16 cellular contexts compared by ENCODE assay signal in the genomic region with DNA sequence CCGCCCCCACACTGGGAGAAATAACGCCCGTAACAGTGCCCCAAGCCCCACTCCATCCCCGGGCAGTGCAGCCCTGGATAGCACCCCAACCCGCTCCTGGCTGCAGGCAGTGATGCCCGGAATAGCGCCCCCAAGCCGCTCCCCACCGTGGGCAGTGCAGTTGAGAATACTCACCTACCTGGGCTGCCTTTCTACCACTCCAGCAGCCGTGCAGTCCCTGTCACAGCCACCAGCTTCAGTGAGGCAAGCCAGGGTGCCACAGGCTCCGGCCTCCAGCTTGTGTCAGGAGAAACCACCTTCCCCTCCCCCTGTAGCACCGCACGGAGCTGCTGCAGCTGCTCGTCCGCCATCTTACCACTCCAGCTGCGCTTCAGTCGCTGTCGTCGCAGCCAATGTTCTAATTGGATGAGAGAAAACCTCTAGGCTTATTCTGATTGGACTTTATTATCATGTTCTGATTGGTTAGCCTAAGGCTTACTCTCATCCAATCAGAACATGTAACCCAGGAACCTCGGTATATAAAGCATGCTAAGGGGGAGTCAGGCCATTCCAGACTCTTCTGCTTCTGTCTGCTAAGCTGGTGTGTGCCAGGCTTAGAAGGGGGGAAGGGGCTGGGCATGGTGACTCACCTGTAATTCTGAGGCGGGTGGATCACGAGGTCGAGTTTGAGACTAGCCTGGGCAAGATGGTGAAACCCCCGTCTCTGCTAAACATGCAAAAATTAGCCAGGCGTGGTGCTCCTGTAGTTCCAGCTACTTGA. TPM values are rescaled to one million over a fixed set of nuclear protein-coding genes. Genes with fewer than 3 reads are reported as not detected.
DNase-seq lines count a peak whose midpoint lies in the region; ATAC-seq, FAIRE-seq and TF ChIP-seq lines count a peak whose summit lies in the region.
"Had no signal": no experiment of that assay in that cellular context is flagged by ENCODE, and none has a peak within 500 bp of the region (broad histone marks: within the 10 kb centered on the region; RNA-seq: fewer than 3 reads in every experiment).

No MANE protein-coding gene starts in this region.

- peak; percentile 36; the same call in 1 of the 3 replicates for ATAC-seq in HepG2
- ATAC-seq in activated T-cell treated with anti-CD3 and anti-CD28 coated beads, Interleukin-2, amount 50 U/mL, for 4 hours, result no peak
- ATAC-seq in naive thymus-derived CD4-positive, alpha-beta T cell, result no peak
- ATAC-seq: activated CD8-positive, alpha-beta T cell treated with anti-CD3 and anti-CD28 coated beads for 36 hours; Right ventricle myocardium inferior had no signal

- H3K4me3 ChIP-seq in HepG2 (replicated peaks in 1 of 3; ENCODE audit: insufficient read depth in 1 of 3, low read depth in 2 of 3, low read length in 3 of 3), result no peak overlapping the region
- no peak overlapping the region for H3K4me3 ChIP-seq in naive thymus-derived CD4-positive, alpha-beta T cell (ENCODE audit: low read length)
- H3K4me3 ChIP-seq: BLaER1, transverse colon had no signal

- no peak overlapping the region for H3K4me2 ChIP-seq in HepG2 (ENCODE audit: low read depth, low read length)
- H3K4me2 ChIP-seq: BLaER1, KMS-11 had no signal

- no peaks in the 10 kb centered on the region for H3K9me3 Mint-ChIP-seq in activated T-cell treated with anti-CD3 and anti-CD28 coated beads, Interleukin-2, amount 50 U/mL, for 4 hours
- peaks cover 0 to 2% (median 0%) of the 10 kb centered on the region in 11 donors for H3K9me3 Mint-ChIP-seq in naive thymus-derived CD4-positive, alpha-beta T cell
- H3K9me3 Mint-ChIP-seq: activated CD8-positive, alpha-beta T cell treated with anti-CD3 and anti-CD28 coated beads for 36 hours had no signal

- H3K4me3 Mint-ChIP-seq in activated T-cell treated with anti-CD3 and anti-CD28 coated beads, Interleukin-2, amount 50 U/mL, for 4 hours, result no peak overlapping the region
- H3K4me3 Mint-ChIP-seq in naive thymus-derived CD4-positive, alpha-beta T cell, result no peak overlapping the region
- H3K4me3 Mint-ChIP-seq: activated CD8-positive, alpha-beta T cell treated with anti-CD3 and anti-CD28 coated beads for 36 hours had no signal

- TF ChIP-seq POLR2A in HepG2 (IDR thresholded peaks at IDR 0.05; ENCODE audit: insufficient read depth in 1 of 2, low read depth in 2 of 2, low read length in 2 of 2) (no peak), H54 (IDR thresholded peaks at IDR 0.05; ENCODE audit: low read depth, low read length) (no peak)

- BruUV-seq in HepG2 (replicated peaks; lab: Mats Ljungman, UMichigan), result no TSS peak

- H3K4me1 Mint-ChIP-seq in activated T-cell treated with anti-CD3 and anti-CD28 coated beads, Interleukin-2, amount 50 U/mL, for 4 hours (ENCODE audit: low read depth), result peaks cover 10% of the 10 kb centered on the region
- H3K4me1 Mint-ChIP-seq in naive thymus-derived CD4-positive, alpha-beta T cell, result peaks cover 0 to 4% (median 0%) of the 10 kb centered on the region in 7 donors
- H3K4me1 Mint-ChIP-seq: naive B cell had no signal

- no peak overlapping the region for H3K27ac ChIP-seq in HepG2 (ENCODE audit: extremely low read length, insufficient read depth, low read length)
- no peak overlapping the region for H3K27ac ChIP-seq in naive thymus-derived CD4-positive, alpha-beta T cell (ENCODE audit: low read depth, low read length)
- H3K27ac ChIP-seq: BLaER1, KMS-11, transverse colon had no signal

- in situ Hi-C loops in HepG2 (cut with HindIII; ENCODE audit: extremely low pct_ligation_motif_present, low pct_unique_long_range_greater_than_20kb), result no loop called here

- no peak overlapping the region for H3K27ac Mint-ChIP-seq in naive thymus-derived CD4-positive, alpha-beta T cell
- H3K27ac Mint-ChIP-seq: activated CD8-positive, alpha-beta T cell treated with anti-CD3 and anti-CD28 coated beads for 36 hours; naive B cell had no signal

- no peak for TF ChIP-seq EP300 in HepG2 (IDR thresholded peaks at IDR 0.05; ENCODE audit: low read depth in 2 of 2, low read length in 2 of 2)
- TF ChIP-seq EP300 in HepG2 (CRISPR knock-in tag; IDR thresholded peaks at IDR 0.05; ENCODE audit: borderline replicate concordance), result no peak

- WGBS in HepG2 (ENCODE audit: low lambda C conversion rate), result 77% methylated on average over 18 of the region's 25 CpGs

- H3K79me2 ChIP-seq in HepG2 (ENCODE audit: insufficient read depth, low read length), result no peaks in the 10 kb centered on the region

- TF ChIP-seq RAD21 in HepG2 (CRISPR knock-in tag; IDR thresholded peaks at IDR 0.05), result no peak

- no peak for TF ChIP-seq CTCF in HepG2 (CRISPR knock-in tag; IDR thresholded peaks at IDR 0.05)

- H2AFZ ChIP-seq in HepG2 (ENCODE audit: low read length), result no peak overlapping the region

- FAIRE-seq in HepG2 (lab: Jason Lieb, UNC) (no peak), H54 (lab: Jason Lieb, UNC) (no peak)

- H3K9ac ChIP-seq in HepG2 (ENCODE audit: insufficient read depth, low read depth, low read length), result no peak overlapping the region
- H3K9ac ChIP-seq: BLaER1, KMS-11 had no signal

- peak; percentile 96 for DNase-seq in H4 (ENCODE audit: low spot score)
- DNase-seq in NCI-H187 (lab: John Stamatoyannopoulos, UW), result peak; percentile 53 to 61
- peak; percentile 88 for DNase-seq in NCI-H774 (lab: John Stamatoyannopoulos, UW)
- no peak for DNase-seq in HepG2 (ENCODE audit: low spot score)
- DNase-seq in H54 (ENCODE audit: insufficient read length, low spot score), result no peak
- DNase-seq in activated T-cell treated with anti-CD3 and anti-CD28 coated beads, Interleukin-2, amount 50 U/mL, for 4 hours, result no peak
- DNase-seq in naive thymus-derived CD4-positive, alpha-beta T cell, result no peak
- no peak for DNase-seq in activated gamma-delta T cell (lab: John Stamatoyannopoulos, UW)
- DNase-seq: activated CD8-positive, alpha-beta T cell treated with anti-CD3 and anti-CD28 coated beads for 36 hours; activated effector memory CD4-positive, alpha-beta T cell treated with anti-CD3 and anti-CD28 coated beads, Interleukin-2, amount 50 U/mL, for 16 hours; naive B cell; T1000; transverse colon had no signal

- no peaks in the 10 kb centered on the region for H3K9me3 ChIP-seq in HepG2 (ENCODE audit: low read length)
- H3K9me3 ChIP-seq in naive thymus-derived CD4-positive, alpha-beta T cell (ENCODE audit: control insufficient read depth in 2 of 3, low read length in 3 of 3), result no peaks in the 10 kb centered on the region
- H3K9me3 ChIP-seq: BLaER1, transverse colon had no signal

- H4K20me1 ChIP-seq in HepG2 (ENCODE audit: insufficient read depth, low read length), result no peaks in the 10 kb centered on the region
- H4K20me1 ChIP-seq: BLaER1 had no signal

- H3K4me1 ChIP-seq in HepG2 (ENCODE audit: insufficient read depth, low read length), result peaks cover 7% of the 10 kb centered on the region
- H3K4me1 ChIP-seq in naive thymus-derived CD4-positive, alpha-beta T cell (ENCODE audit: control insufficient read depth in 2 of 2, insufficient read depth in 2 of 2, low read length in 2 of 2), result peaks cover 0 to 5% of the 10 kb centered on the region in 2 donors
- H3K4me1 ChIP-seq: transverse colon had no signal

- POLR2A ChIA-PET in HepG2 (lab: Yijun Ruan, JAX), result no interaction called here
- POLR2A ChIA-PET in naive thymus-derived CD4-positive, alpha-beta T cell (lab: Charles Lee), result no interaction called here

- H3K36me3 ChIP-seq in HepG2 (replicated peaks in 1 of 2; ENCODE audit: control insufficient read depth in 1 of 2, insufficient read depth in 2 of 2, low read length in 2 of 2), result no peaks in the 10 kb centered on the region
- H3K36me3 ChIP-seq in naive thymus-derived CD4-positive, alpha-beta T cell (ENCODE audit: control insufficient read depth in 2 of 3, insufficient read depth in 3 of 3, low read length in 3 of 3), result no peaks in the 10 kb centered on the region
- H3K36me3 ChIP-seq: BLaER1, transverse colon had no signal

- intact Hi-C loops in HepG2 (cut with micrococcal nuclease; ENCODE audit: unreplicated experiment), result no loop called here
- intact Hi-C loops in naive thymus-derived CD4-positive, alpha-beta T cell (cut with micrococcal nuclease), result no loop called here

- H3K36me3 Mint-ChIP-seq in activated T-cell treated with anti-CD3 and anti-CD28 coated beads, Interleukin-2, amount 50 U/mL, for 4 hours (ENCODE audit: insufficient read depth), result no peaks in the 10 kb centered on the region
- H3K36me3 Mint-ChIP-seq in naive thymus-derived CD4-positive, alpha-beta T cell, result no peaks in the 10 kb centered on the region
- H3K36me3 Mint-ChIP-seq: naive B cell had no signal

- no peaks in the 10 kb centered on the region for H3K27me3 Mint-ChIP-seq in activated T-cell treated with anti-CD3 and anti-CD28 coated beads, Interleukin-2, amount 50 U/mL, for 4 hours (ENCODE audit: low read depth)
- H3K27me3 Mint-ChIP-seq in naive thymus-derived CD4-positive, alpha-beta T cell, result no peaks in the 10 kb centered on the region

- CTCF ChIA-PET in HepG2 (lab: Yijun Ruan, JAX; ENCODE audit: low intra/inter-chr PET ratio, low total read pairs), result no interaction called here
- CTCF ChIA-PET in naive thymus-derived CD4-positive, alpha-beta T cell (lab: Charles Lee), result no interaction called here

- no peaks in the 10 kb centered on the region; a peak in 1 of 5 replicates for H3K27me3 ChIP-seq in HepG2 (ENCODE audit: control insufficient read depth in 1 of 2, insufficient read depth in 2 of 2, low read length in 2 of 2)
- H3K27me3 ChIP-seq in naive thymus-derived CD4-positive, alpha-beta T cell (ENCODE audit: control insufficient read depth in 2 of 2, insufficient read depth in 2 of 2, low read length in 2 of 2), result no peaks in the 10 kb centered on the region
- H3K27me3 ChIP-seq: BLaER1, transverse colon had no signal

RNA-seq across cellular contexts. Expression of a gene that starts 53.2 kb away (rescaled TPM):
- 5.4 and 6.9 TPM in 2 replicates for total RNA-seq in H4 (2014; rRNA removed; shearing (Covaris generic))
- 23.5 and 32.9 TPM in 2 replicates for total RNA-seq in HepG2 (2016; rRNA removed; fragmentation: Illumina TruSeq; extraction: Trizol)
- total RNA-seq in HepG2 (2016; cell fraction: cytosol; rRNA removed; fragmentation: Illumina TruSeq; extraction: Trizol; ENCODE audit: low read depth), result 7.1 and 9.8 TPM in 2 replicates
- 23.9 and 31.5 TPM in 2 replicates for total RNA-seq in HepG2 (2016; cell fraction: insoluble cytoplasmic fraction; rRNA removed; fragmentation: Illumina TruSeq; extraction: Trizol)
- total RNA-seq in HepG2 (2016; cell fraction: membrane; rRNA removed; fragmentation: Illumina TruSeq; extraction: Trizol), result 15.1 and 19.7 TPM in 2 replicates
- 21.5 and 35.5 TPM in 2 replicates for total RNA-seq in HepG2 (2016; cell fraction: nucleus; rRNA removed; fragmentation: Illumina TruSeq; extraction: Trizol)
- 18.4 and 22.6 TPM in 2 replicates for polyA plus RNA-seq in HepG2 (2011; rRNA removed)
- polyA plus RNA-seq in HepG2 (2011; cell fraction: cytosol; rRNA removed), result 13.8 and 26.7 TPM in 2 replicates
- 12.5 and 34.5 TPM in 2 replicates for polyA plus RNA-seq in HepG2 (2011; cell fraction: nucleus; rRNA removed)
- polyA plus RNA-seq in HepG2 (2012), result 30.3 and 35.2 TPM in 2 replicates
- 5.4 and 5.6 TPM in 2 replicates for polyA plus RNA-seq in HepG2 (2016; cell fraction: cytosol; fragmentation: Illumina TruSeq; extraction: Trizol; ENCODE audit: low read depth)
- 21.4 and 24.0 TPM in 2 replicates for polyA plus RNA-seq in HepG2 (2016; cell fraction: insoluble cytoplasmic fraction; fragmentation: Illumina TruSeq; extraction: Trizol; ENCODE audit: low read depth)
- polyA plus RNA-seq in HepG2 (2016; cell fraction: membrane; fragmentation: Illumina TruSeq; extraction: Trizol; ENCODE audit: low read depth), result 12.7 and 15.3 TPM in 2 replicates
- 20.4 and 26.1 TPM in 2 replicates for polyA plus RNA-seq in HepG2 (2016; cell fraction: nucleus; fragmentation: Illumina TruSeq; extraction: Trizol; ENCODE audit: insufficient read depth, low read depth)
- 11.3 and 13.4 TPM in 2 replicates for polyA minus RNA-seq in HepG2 (2011; rRNA and poly(A)+ RNA removed; ENCODE audit: low replicate concordance)
- 22.2 and 23.6 TPM in 2 replicates for polyA minus RNA-seq in HepG2 (2011; cell fraction: cytosol; rRNA and poly(A)+ RNA removed)
- 61.2 and 65.5 TPM in 2 replicates for polyA minus RNA-seq in HepG2 (2011; cell fraction: nucleus; rRNA and poly(A)+ RNA removed)
- total RNA-seq in activated T-cell treated with anti-CD3 and anti-CD28 coated beads, Interleukin-2, amount 50 U/mL, for 4 hours, result 1 to 10 TPM; 4.6 to 4.9 (median 4.9) TPM
- total RNA-seq in naive thymus-derived CD4-positive, alpha-beta T cell, result 10 to 100 TPM; 26.3 to 77.1 (median 34.8) TPM
- 10 to 100 TPM; 15.6 to 19.9 TPM for polyA plus RNA-seq in naive thymus-derived CD4-positive, alpha-beta T cell

Comparison
In these comparisons a context has a peak if more than half of its experiments do, and no peak if none do; other contexts are left out.
1. DNase-seq: peak in H4 (single experiment), NCI-H187 (2 of 2) and NCI-H774 (single experiment); none in HepG2 (single experiment), H54 (single experiment), activated T-cell treated with anti-CD3 and anti-CD28 coated beads, Interleukin-2, amount 50 U/mL, for 4 hours (single experiment), naive thymus-derived CD4-positive, alpha-beta T cell (0 of 9) and activated gamma-delta T cell (single experiment).